ENCODE assay signal across 8 cellular contexts in genomic region chr16:3879258-3879886, GRCh38. TPM values are rescaled to one million over a fixed set of nuclear protein-coding genes. Genes with fewer than 3 reads are reported as not detected.
DNase-seq lines count a peak whose midpoint lies in the region; ATAC-seq, FAIRE-seq and TF ChIP-seq lines count a peak whose summit lies in the region.

No MANE protein-coding gene starts in this region.

- H3K27me3 Mint-ChIP-seq in activated CD8-positive, alpha-beta T cell treated with anti-CD3 and anti-CD28 coated beads, Interleukin-2, amount 10 ng/mL, durations not matched to agents 7 days and 5 days (ENCODE audit: low read depth): peaks cover 4% of the 10 kb centered on the region

- no peak for DNase-seq in GM12891 (ENCODE audit: insufficient read length, low spot score)
- DNase-seq in activated CD8-positive, alpha-beta T cell treated with anti-CD3 and anti-CD28 coated beads, Interleukin-2, amount 10 ng/mL, durations not matched to agents 7 days and 5 days: peak; percentile 33
- DNase-seq in fibroblast of villous mesenchyme (ENCODE audit: low read depth): peak; percentile 11
- DNase-seq in omental fat pad (ENCODE audit: low spot score): no peak
- no peak for DNase-seq in kidney glomerular epithelial cell (lab: John Stamatoyannopoulos, UW)

- H3K4me1 Mint-ChIP-seq in activated CD8-positive, alpha-beta T cell treated with anti-CD3 and anti-CD28 coated beads, Interleukin-2, amount 10 ng/mL, durations not matched to agents 7 days and 5 days (ENCODE audit: low read depth): peaks cover 46% of the 10 kb centered on the region

- TF ChIP-seq CTCF in fibroblast of villous mesenchyme (IDR thresholded peaks at IDR 0.05; ENCODE audit: insufficient read depth, low read depth, low read length): no peak
- TF ChIP-seq CTCF in omental fat pad (IDR thresholded peaks at IDR 0.05): no peak

- peak overlapping the region; percentile 70 for H3K4me3 ChIP-seq in fibroblast of villous mesenchyme (ENCODE audit: low read depth, low read length)

- H3K9me3 Mint-ChIP-seq in activated CD8-positive, alpha-beta T cell treated with anti-CD3 and anti-CD28 coated beads, Interleukin-2, amount 10 ng/mL, durations not matched to agents 7 days and 5 days (ENCODE audit: insufficient read depth): no peaks in the 10 kb centered on the region

- POLR2A ChIA-PET in activated CD8-positive, alpha-beta T cell treated with anti-CD3 and anti-CD28 coated beads, Interleukin-2, amount 10 ng/mL, durations not matched to agents 7 days and 5 days (lab: Charles Lee): interaction anchor here (0.7 to 1.1 kb wide), 3 partner anchors 85 to 190 kb away, joined by 3 read pairs; no protein-coding TSS in a partner anchor

- H3K36me3 Mint-ChIP-seq in activated CD8-positive, alpha-beta T cell treated with anti-CD3 and anti-CD28 coated beads, Interleukin-2, amount 10 ng/mL, durations not matched to agents 7 days and 5 days (ENCODE audit: low read depth): peaks cover 30% of the 10 kb centered on the region

- ATAC-seq in HG03354 (IDR thresholded peaks at IDR 0.05; ENCODE audit: poor library complexity, severe bottlenecking, unreplicated experiment): peak; percentile 23
- ATAC-seq in activated CD8-positive, alpha-beta T cell treated with anti-CD3 and anti-CD28 coated beads, Interleukin-2, amount 10 ng/mL, durations not matched to agents 7 days and 5 days: peak; percentile 22
- ATAC-seq in omental fat pad (ENCODE audit: low FRiP score): peak; percentile 24
- no peak for ATAC-seq in GM18858 (IDR thresholded peaks at IDR 0.05; ENCODE audit: unreplicated experiment)
- no peak for ATAC-seq in HG03095 (IDR thresholded peaks at IDR 0.05; ENCODE audit: unreplicated experiment)

- FAIRE-seq in GM12891 (lab: Jason Lieb, UNC): peak; percentile 76

- peak overlapping the region; percentile 89 for H3K27ac Mint-ChIP-seq in activated CD8-positive, alpha-beta T cell treated with anti-CD3 and anti-CD28 coated beads, Interleukin-2, amount 10 ng/mL, durations not matched to agents 7 days and 5 days

- CTCF ChIA-PET in activated CD8-positive, alpha-beta T cell treated with anti-CD3 and anti-CD28 coated beads, Interleukin-2, amount 10 ng/mL, durations not matched to agents 7 days and 5 days (lab: Charles Lee): interaction anchor here (0.8 to 4.0 kb wide), 7 partner anchors 11 to 375 kb away, joined by 3 to 18 read pairs (median 4); no protein-coding TSS in a partner anchor

- no peak for TF ChIP-seq POLR2A in GM12891 (IDR thresholded peaks at IDR 0.05; ENCODE audit: low read depth, low read length)

- H3K4me3 Mint-ChIP-seq in activated CD8-positive, alpha-beta T cell treated with anti-CD3 and anti-CD28 coated beads, Interleukin-2, amount 10 ng/mL, durations not matched to agents 7 days and 5 days: peak overlapping the region; percentile 89

TF ChIP-seq in GM12891, 5 proteins besides CTCF, POLR2A, EP300 and RAD21:
- TF ChIP-seq SPI1 (IDR thresholded peaks at IDR 0.05; ENCODE audit: low read depth, low read length) (no peak), TAF1 (IDR thresholded peaks at IDR 0.05; ENCODE audit: low read depth, low read length) (no peak), PAX5 (IDR thresholded peaks at IDR 0.05; ENCODE audit: insufficient read depth, low read length, severe bottlenecking) (no peak), POLR2AphosphoS5 (IDR thresholded peaks at IDR 0.05; ENCODE audit: low read depth, low read length) (no peak), POU2F2 (IDR thresholded peaks at IDR 0.05; ENCODE audit: low read depth, low read length) (no peak)

RNA-seq across cellular contexts. Expression of gene CREBBP, which starts 1.1 kb away (rescaled TPM):
- polyA plus RNA-seq in GM12891 (2012; ENCODE audit: low read depth, missing spikeins): 10.7 TPM
- total RNA-seq in activated CD8-positive, alpha-beta T cell treated with anti-CD3 and anti-CD28 coated beads, Interleukin-2, amount 10 ng/mL, durations not matched to agents 7 days and 5 days: 10 to 100 TPM; 51.8 to 55.8 TPM
- 27.4 and 32.0 TPM in 2 replicates for total RNA-seq in fibroblast of villous mesenchyme
- total RNA-seq in omental fat pad: 100 to 1,000 TPM in 1 of 4 donors, 10 to 100 TPM in 3; 38.9 to 105 (median 51.8) TPM

Comparison
In these comparisons a context has a peak if more than half of its experiments do, and no peak if none do; other contexts are left out.
1. DNase-seq: peak in activated CD8-positive, alpha-beta T cell treated with anti-CD3 and anti-CD28 coated beads, Interleukin-2, amount 10 ng/mL, durations not matched to agents 7 days and 5 days (single experiment) and fibroblast of villous mesenchyme (single experiment); none in GM12891 (single experiment), omental fat pad (single experiment) and kidney glomerular epithelial cell (single experiment).
2. ATAC-seq: peak in HG03354 (single experiment), activated CD8-positive, alpha-beta T cell treated with anti-CD3 and anti-CD28 coated beads, Interleukin-2, amount 10 ng/mL, durations not matched to agents 7 days and 5 days (single experiment) and omental fat pad (single experiment); none in GM18858 (single experiment) and HG03095 (single experiment).